In genomic region chr16:62050793-62051192, GRCh38 we compare ENCODE assay signal across 1 cellular context.
A peak's percentile ranks its signal among the peaks of the same experiment; 100 is the strongest.
TF ChIP-seq lines count a peak whose summit lies in the region.

No MANE protein-coding gene starts in this region.

TF ChIP-seq in H1, 55 proteins besides CTCF, POLR2A, EP300 and RAD21 (continued from another document):
- peak; percentile 50 for TF ChIP-seq CHD7 (IDR thresholded peaks at IDR 0.05; ENCODE audit: insufficient replicate concordance, low read length)
- TF ChIP-seq RBBP5 (IDR thresholded peaks at IDR 0.05; ENCODE audit: borderline replicate concordance, low read depth, low read length), result no peak
